10 cellular contexts compared by ENCODE assay signal in genomic region chr5:32217886-32218396, GRCh38. TPM values are rescaled to one million over a fixed set of nuclear protein-coding genes. Genes with fewer than 3 reads are reported as not detected.
DNase-seq lines count a peak whose midpoint lies in the region; ATAC-seq, FAIRE-seq and TF ChIP-seq lines count a peak whose summit lies in the region.
"Had no signal": no experiment of that assay in that cellular context is flagged by ENCODE, and none has a peak within 500 bp of the region (broad histone marks: within the 10 kb centered on the region; RNA-seq: fewer than 3 reads in every experiment).

No MANE protein-coding gene starts in this region.

- no peaks in the 10 kb centered on the region for H3K9me2 ChIP-seq in Karpas-422 (replicated peaks; ENCODE audit: insufficient read depth, low read length)

- DNase-seq in GDM1 (lab: John Stamatoyannopoulos, UW), result peak; percentile 23
- DNase-seq in Karpas-422, result peak; percentile 70
- DNase-seq in astrocyte (ENCODE audit: low read depth), result no peak
- DNase-seq in mesothelial cell of epicardium (ENCODE audit: low spot score in 2 of 2, unreplicated experiment in 2 of 2), result no peak
- no peak for DNase-seq in naive thymus-derived CD8-positive, alpha-beta T cell
- no peak for DNase-seq in stimulated activated CD4-positive, alpha-beta T cell treated with anti-CD3 and anti-CD28 coated beads, Interleukin-1b, Interleukin-23, amount 100 ng/mL, for 48 hours
- no peak for DNase-seq in immature natural killer cell

- no peaks in the 10 kb centered on the region for H3K36me3 Mint-ChIP-seq in astrocyte (ENCODE audit: low read depth, unreplicated experiment)
- no peaks in the 10 kb centered on the region for H3K36me3 Mint-ChIP-seq in mesothelial cell of epicardium
- no peaks in the 10 kb centered on the region for H3K36me3 Mint-ChIP-seq in naive thymus-derived CD8-positive, alpha-beta T cell
- no peaks in the 10 kb centered on the region for H3K36me3 Mint-ChIP-seq in immature natural killer cell

- H3K27me3 ChIP-seq in Karpas-422 (ENCODE audit: low read length) (no peaks in the 10 kb centered on the region), astrocyte (ENCODE audit: insufficient read depth, low read length) (no peaks in the 10 kb centered on the region)

- H3K4me3 Mint-ChIP-seq in astrocyte (ENCODE audit: unreplicated experiment) (no peak overlapping the region), mesothelial cell of epicardium (no peak overlapping the region), immature natural killer cell (no peak overlapping the region)
- H3K4me3 Mint-ChIP-seq in naive thymus-derived CD8-positive, alpha-beta T cell, result no peak overlapping the region
- H3K4me3 Mint-ChIP-seq: neural crest cell had no signal

- no peaks in the 10 kb centered on the region for H3K9me3 Mint-ChIP-seq in astrocyte (ENCODE audit: unreplicated experiment)
- no peaks in the 10 kb centered on the region for H3K9me3 Mint-ChIP-seq in mesothelial cell of epicardium
- peaks cover 0 to 2% (median 0%) of the 10 kb centered on the region in 9 donors for H3K9me3 Mint-ChIP-seq in naive thymus-derived CD8-positive, alpha-beta T cell
- no peaks in the 10 kb centered on the region for H3K9me3 Mint-ChIP-seq in immature natural killer cell
- H3K9me3 Mint-ChIP-seq: neural crest cell had no signal

- H3K4me3 ChIP-seq in Karpas-422 (ENCODE audit: low read length) (no peak overlapping the region), astrocyte (ENCODE audit: insufficient read depth, low read depth, low read length) (no peak overlapping the region)

- FAIRE-seq in astrocyte (lab: Jason Lieb, UNC), result no peak
- FAIRE-seq: colon had no signal

- H3K4me1 Mint-ChIP-seq in astrocyte (ENCODE audit: low read depth, unreplicated experiment) (peaks cover 8% of the 10 kb centered on the region), mesothelial cell of epicardium (peaks cover 15% of the 10 kb centered on the region), immature natural killer cell (no peaks in the 10 kb centered on the region)
- H3K4me1 Mint-ChIP-seq in naive thymus-derived CD8-positive, alpha-beta T cell, result no peaks in the 10 kb centered on the region

- H3K4me1 ChIP-seq in Karpas-422 (ENCODE audit: low read length) (peaks cover 10% of the 10 kb centered on the region), astrocyte (ENCODE audit: insufficient read depth, low read length) (no peaks in the 10 kb centered on the region)

- POLR2A ChIA-PET in naive thymus-derived CD8-positive, alpha-beta T cell (lab: Charles Lee), result no interaction called here

- H3K27me3 Mint-ChIP-seq in astrocyte (ENCODE audit: low read depth, unreplicated experiment), result no peaks in the 10 kb centered on the region
- no peaks in the 10 kb centered on the region for H3K27me3 Mint-ChIP-seq in mesothelial cell of epicardium (ENCODE audit: low read depth)
- peaks cover 0 to 3% (median 0%) of the 10 kb centered on the region in 5 donors for H3K27me3 Mint-ChIP-seq in naive thymus-derived CD8-positive, alpha-beta T cell
- H3K27me3 Mint-ChIP-seq in immature natural killer cell (ENCODE audit: low read depth in 3 of 3), result peaks cover 0 to 7% (median 6%) of the 10 kb centered on the region in 3 donors

- H3K4me2 ChIP-seq in Karpas-422 (ENCODE audit: low read depth, low read length, poor library complexity, severe bottlenecking) (no peak overlapping the region), astrocyte (ENCODE audit: low read length) (no peak overlapping the region)

- peak overlapping the region; percentile 7; the same call in 1 of the 2 replicates for H3K27ac ChIP-seq in Karpas-422 (ENCODE audit: low read length)
- H3K27ac ChIP-seq in astrocyte (ENCODE audit: low read depth, low read length), result no peak overlapping the region

- H4K20me1 ChIP-seq in Karpas-422 (ENCODE audit: insufficient read depth, low read depth, low read length), result no peaks in the 10 kb centered on the region
- H4K20me1 ChIP-seq in astrocyte (ENCODE audit: insufficient read depth, low read length), result no peaks in the 10 kb centered on the region

- H2AFZ ChIP-seq in Karpas-422 (ENCODE audit: low read length) (no peak overlapping the region), astrocyte (ENCODE audit: low read depth, low read length) (peak overlapping the region; percentile 48)

- H3K36me3 ChIP-seq in Karpas-422 (ENCODE audit: insufficient read depth, low read length), result no peaks in the 10 kb centered on the region
- no peaks in the 10 kb centered on the region for H3K36me3 ChIP-seq in astrocyte (ENCODE audit: insufficient read depth, low read length)

- H3K9ac ChIP-seq in Karpas-422 (ENCODE audit: low read length) (no peak overlapping the region), astrocyte (ENCODE audit: low read length) (no peak overlapping the region)

- H3K9me3 ChIP-seq in Karpas-422 (ENCODE audit: low read length) (no peaks in the 10 kb centered on the region), astrocyte (ENCODE audit: insufficient read depth, low read depth, low read length) (no peaks in the 10 kb centered on the region)

- no peak for ATAC-seq in HG02840 (IDR thresholded peaks at IDR 0.05; ENCODE audit: low FRiP score, unreplicated experiment)
- no peak for ATAC-seq in naive thymus-derived CD8-positive, alpha-beta T cell

- H3K27ac Mint-ChIP-seq in astrocyte (ENCODE audit: unreplicated experiment) (peak overlapping the region; percentile 41), mesothelial cell of epicardium (peak overlapping the region; percentile 87), immature natural killer cell (no peak overlapping the region)
- H3K27ac Mint-ChIP-seq in naive thymus-derived CD8-positive, alpha-beta T cell, result peak overlapping the region in 1 of 10 donors; percentile 29

- no peaks in the 10 kb centered on the region for H3K79me2 ChIP-seq in Karpas-422 (ENCODE audit: low read length)
- no peaks in the 10 kb centered on the region for H3K79me2 ChIP-seq in astrocyte (ENCODE audit: insufficient read depth, low read length)

- TF ChIP-seq CTCF in astrocyte (IDR thresholded peaks at IDR 0.05; ENCODE audit: insufficient read depth, low read depth, low read length) (no peak), mesothelial cell of epicardium (IDR thresholded peaks at IDR 0.05; ENCODE audit: unreplicated experiment) (no peak)

RNA-seq across cellular contexts. Expression of gene GOLPH3, which starts 43.8 kb away (rescaled TPM):
- 54.4 and 78.1 TPM in 2 replicates for total RNA-seq in Karpas-422 (2014; rRNA removed; shearing (Covaris generic); ENCODE audit: low replicate concordance)
- total RNA-seq in astrocyte (114 and 124 TPM in 2 replicates), mesothelial cell of epicardium (66.2 to 73.7 TPM (median 68.8 TPM) in 3 replicates)
- total RNA-seq in naive thymus-derived CD8-positive, alpha-beta T cell, result 10 to 100 TPM; 63.7 to 65.7 TPM
- 10 to 100 TPM; 64.0 to 88.0 (median 74.3) TPM for polyA plus RNA-seq in naive thymus-derived CD8-positive, alpha-beta T cell
- polyA plus RNA-seq in immature natural killer cell, result 100 to 1,000 TPM; 109 to 128 (median 125) TPM

Comparison
In these comparisons a context has a peak if more than half of its experiments do, and no peak if none do; other contexts are left out.
1. DNase-seq: peak in GDM1 (single experiment) and Karpas-422 (single experiment); none in astrocyte (single experiment), mesothelial cell of epicardium (0 of 2), naive thymus-derived CD8-positive, alpha-beta T cell (0 of 10), stimulated activated CD4-positive, alpha-beta T cell treated with anti-CD3 and anti-CD28 coated beads, Interleukin-1b, Interleukin-23, amount 100 ng/mL, for 48 hours (single experiment) and immature natural killer cell (0 of 3).
2. H3K27ac Mint-ChIP-seq: peak in astrocyte (single experiment) and mesothelial cell of epicardium (single experiment); none in immature natural killer cell (0 of 6).